33 cellular contexts compared by ENCODE assay signal in genomic region chr6:18640754-18641153, GRCh38.
"Had no signal": no experiment of that assay in that cellular context is flagged by ENCODE, and none has a peak within 500 bp of the region (broad histone marks: within the 10 kb centered on the region; RNA-seq: fewer than 3 reads in every experiment).

No MANE protein-coding gene starts in this region.

- H3K4me1 ChIP-seq: ascending aorta, esophagus muscularis mucosa, foreskin keratinocyte, gastrocnemius medialis, heart left ventricle had no signal

- H3K27ac ChIP-seq: ascending aorta, brain microvascular endothelial cell, esophagus muscularis mucosa, foreskin keratinocyte, gastrocnemius medialis, heart left ventricle, VCaP had no signal

- DNase-seq: activated CD4-positive, alpha-beta memory T cell treated with anti-CD3 and anti-CD28 coated beads, Interleukin-2, amount 10 ng/mL, durations not matched to agents 7 days and 5 days; activated CD4-positive, alpha-beta T cell treated with anti-CD3 and anti-CD28 coated beads for 1 hour; activated CD4-positive, alpha-beta T cell treated with anti-CD3 and anti-CD28 coated beads for 4 hours; activated CD4-positive, alpha-beta T cell treated with anti-CD3 and anti-CD28 coated beads, Interleukin-2, amount 10 ng/mL, durations not matched to agents 7 days and 5 days; activated CD4-positive, alpha-beta T cell treated with anti-CD3 and anti-CD28 coated beads, Interleukin-2, amount 50 U/mL, for 4 hours; activated CD8-positive, alpha-beta memory T cell treated with anti-CD3 and anti-CD28 coated beads, Interleukin-2, amount 50 U/mL, for 48 hours; activated gamma-delta T cell; activated naive CD4-positive, alpha-beta T cell; activated naive CD4-positive, alpha-beta T cell treated with anti-CD3 and anti-CD28 coated beads, Interleukin-2, amount 10 ng/mL, durations not matched to agents 7 days and 5 days; activated naive CD8-positive, alpha-beta T cell treated with anti-CD3 and anti-CD28 coated beads, Interleukin-2, amount 10 ng/mL, durations not matched to agents 7 days and 5 days; activated T-cell treated with anti-CD3 and anti-CD28 coated beads for 4 hours; activated T-cell treated with anti-CD3 and anti-CD28 coated beads, Interleukin-2, amount 50 U/mL, for 24 hours; activated T-cell treated with anti-CD3 and anti-CD28 coated beads, Interleukin-2, amount 50 U/mL, for 72 hours; cortex of kidney; dermis blood vessel endothelial cell; effector CD4-positive, alpha-beta T cell; effector memory CD8-positive, alpha-beta T cell; erythroblast; foreskin keratinocyte; gastrocnemius medialis; glutamatergic neuron; heart left ventricle; T-helper 1 cell; T-helper 17 cell; T1000 had no signal

- H3K9me3 ChIP-seq: ascending aorta, gastrocnemius medialis had no signal

- FAIRE-seq: bronchial epithelial cell, colon had no signal

- H3K4me3 ChIP-seq: ascending aorta, esophagus muscularis mucosa, gastrocnemius medialis, heart left ventricle had no signal

- H3K27me3 ChIP-seq: ascending aorta, brain microvascular endothelial cell, esophagus muscularis mucosa, foreskin keratinocyte, gastrocnemius medialis, heart left ventricle had no signal

- ATAC-seq: activated naive CD4-positive, alpha-beta T cell treated with anti-CD3 and anti-CD28 coated beads, Interleukin-2, amount 50 U/mL, for 72 hours; activated T-cell treated with anti-CD3 and anti-CD28 coated beads, Interleukin-2, amount 50 U/mL, for 72 hours; effector memory CD8-positive, alpha-beta T cell; foreskin keratinocyte; gastrocnemius medialis; heart left ventricle; T-helper 17 cell; WTC11 had no signal

- H3K36me3 ChIP-seq: ascending aorta, brain microvascular endothelial cell, esophagus muscularis mucosa, gastrocnemius medialis, heart left ventricle had no signal
